ENCODE assay signal across 15 cellular contexts in genomic region chr6:31908791-31909190, GRCh38. TPM values are rescaled to one million over a fixed set of nuclear protein-coding genes. Genes with fewer than 3 reads are reported as not detected.
DNase-seq lines count a peak whose midpoint lies in the region; ATAC-seq, FAIRE-seq and TF ChIP-seq lines count a peak whose summit lies in the region.
"Had no signal": no experiment of that assay in that cellular context is flagged by ENCODE, and none has a peak within 500 bp of the region (broad histone marks: within the 10 kb centered on the region; RNA-seq: fewer than 3 reads in every experiment).

No MANE protein-coding gene starts in this region.

- H3K4me2 ChIP-seq in A549, result peak overlapping the region; percentile 29; the same call in 1 of the 3 replicates

- H3K36me3 ChIP-seq in A673 (ENCODE audit: insufficient read depth, low read length, poor library complexity, severe bottlenecking), result no peaks in the 10 kb centered on the region
- H3K36me3 ChIP-seq: BLaER1 treated with 17β-estradiol and CSF1 and Interleukin-3, amounts not matched to agents 10 nM and 100 nM; WERI-Rb-1 had no signal

- POLR2A ChIA-PET in A549 (lab: Yijun Ruan, JAX), result no interaction called here
- POLR2A ChIA-PET in activated CD8-positive, alpha-beta T cell treated with anti-CD3 and anti-CD28 coated beads, Interleukin-2, amount 10 ng/mL, durations not matched to agents 7 days and 5 days (lab: Charles Lee), result no interaction called here
- POLR2A ChIA-PET in A673 (lab: Charles Lee; ENCODE audit: low non-redundant PET), result interaction anchor here (0.7 kb wide), 1 partner anchor 11 kb away, joined by 4 read pairs; no protein-coding TSS in a partner anchor
- POLR2A ChIA-PET in activated CD4-positive, alpha-beta memory T cell treated with anti-CD3 and anti-CD28 coated beads for 36 hours (lab: Charles Lee), result no interaction called here

- no peaks in the 10 kb centered on the region for H3K9me3 Mint-ChIP-seq in activated CD8-positive, alpha-beta T cell treated with anti-CD3 and anti-CD28 coated beads, Interleukin-2, amount 10 ng/mL, durations not matched to agents 7 days and 5 days (ENCODE audit: insufficient read depth)
- H3K9me3 Mint-ChIP-seq in activated CD4-positive, alpha-beta memory T cell treated with anti-CD3 and anti-CD28 coated beads for 36 hours, result no peaks in the 10 kb centered on the region
- H3K9me3 Mint-ChIP-seq: central memory CD8-positive, alpha-beta T cell had no signal

- no peaks in the 10 kb centered on the region for H3K27me3 ChIP-seq in A673 (replicated peaks; ENCODE audit: insufficient read depth, low read depth, low read length, poor library complexity)
- H3K27me3 ChIP-seq: BLaER1 treated with 17β-estradiol and CSF1 and Interleukin-3, amounts not matched to agents 10 nM and 100 nM; testis had no signal

- peaks cover 2% of the 10 kb centered on the region for H3K4me1 Mint-ChIP-seq in activated CD8-positive, alpha-beta T cell treated with anti-CD3 and anti-CD28 coated beads, Interleukin-2, amount 10 ng/mL, durations not matched to agents 7 days and 5 days (ENCODE audit: low read depth)
- peaks cover 12% of the 10 kb centered on the region for H3K4me1 Mint-ChIP-seq in activated CD4-positive, alpha-beta memory T cell treated with anti-CD3 and anti-CD28 coated beads for 36 hours (ENCODE audit: low read depth)
- H3K4me1 Mint-ChIP-seq: central memory CD8-positive, alpha-beta T cell had no signal

- no peak overlapping the region for H3K4me3 Mint-ChIP-seq in activated CD8-positive, alpha-beta T cell treated with anti-CD3 and anti-CD28 coated beads, Interleukin-2, amount 10 ng/mL, durations not matched to agents 7 days and 5 days
- H3K4me3 Mint-ChIP-seq in activated CD4-positive, alpha-beta memory T cell treated with anti-CD3 and anti-CD28 coated beads for 36 hours, result no peak overlapping the region
- H3K4me3 Mint-ChIP-seq: central memory CD8-positive, alpha-beta T cell had no signal

- H3K27ac Mint-ChIP-seq in activated CD8-positive, alpha-beta T cell treated with anti-CD3 and anti-CD28 coated beads, Interleukin-2, amount 10 ng/mL, durations not matched to agents 7 days and 5 days, result no peak overlapping the region
- no peak overlapping the region for H3K27ac Mint-ChIP-seq in activated CD4-positive, alpha-beta memory T cell treated with anti-CD3 and anti-CD28 coated beads for 36 hours

- no peaks in the 10 kb centered on the region for H3K36me3 Mint-ChIP-seq in activated CD8-positive, alpha-beta T cell treated with anti-CD3 and anti-CD28 coated beads, Interleukin-2, amount 10 ng/mL, durations not matched to agents 7 days and 5 days (ENCODE audit: low read depth)
- no peaks in the 10 kb centered on the region for H3K36me3 Mint-ChIP-seq in activated CD4-positive, alpha-beta memory T cell treated with anti-CD3 and anti-CD28 coated beads for 36 hours

- no TSS peak for BruUV-seq in A673 (replicated peaks; lab: Mats Ljungman, UMichigan)

- H3K4me3 ChIP-seq in A549 (no peak overlapping the region), A673 (ENCODE audit: low read depth, low read length, poor library complexity, severe bottlenecking) (no peak overlapping the region)
- H3K4me3 ChIP-seq: BLaER1 treated with 17β-estradiol and CSF1 and Interleukin-3, amounts not matched to agents 10 nM and 100 nM; testis had no signal

- H3K9me3 ChIP-seq in A549 (no peaks in the 10 kb centered on the region), A673 (ENCODE audit: low read depth, low read length, poor library complexity, severe bottlenecking) (no peaks in the 10 kb centered on the region)
- H3K9me3 ChIP-seq: BLaER1 treated with 17β-estradiol and CSF1 and Interleukin-3, amounts not matched to agents 10 nM and 100 nM; testis had no signal

- CTCF ChIA-PET in A549 (lab: Yijun Ruan, JAX) (interaction anchor here (0.6 to 1.2 kb wide), 3 partner anchors 43 to 344 kb away, joined by 3 to 7 read pairs (median 3); no protein-coding TSS in a partner anchor), A673 (lab: Charles Lee) (interaction anchor here (0.6 kb wide), 1 partner anchor 11 kb away, joined by 4 read pairs; no protein-coding TSS in a partner anchor)
- CTCF ChIA-PET in activated CD8-positive, alpha-beta T cell treated with anti-CD3 and anti-CD28 coated beads, Interleukin-2, amount 10 ng/mL, durations not matched to agents 7 days and 5 days (lab: Charles Lee), result interaction anchor here (0.6 kb wide), 1 partner anchor 17 kb away, joined by 3 read pairs; no protein-coding TSS in a partner anchor
- CTCF ChIA-PET in activated CD4-positive, alpha-beta memory T cell treated with anti-CD3 and anti-CD28 coated beads for 36 hours (lab: Charles Lee), result no interaction called here

- peaks cover 14% of the 10 kb centered on the region for H3K27me3 Mint-ChIP-seq in activated CD8-positive, alpha-beta T cell treated with anti-CD3 and anti-CD28 coated beads, Interleukin-2, amount 10 ng/mL, durations not matched to agents 7 days and 5 days (ENCODE audit: low read depth)
- peaks cover 5% of the 10 kb centered on the region for H3K27me3 Mint-ChIP-seq in activated CD4-positive, alpha-beta memory T cell treated with anti-CD3 and anti-CD28 coated beads for 36 hours

- no peak for TF ChIP-seq RAD21 in A549 (conservative IDR thresholded peaks at IDR 0.05 in 1 of 2, IDR thresholded peaks at IDR 0.05 in 1 of 2)

- peak; percentile 39 to 67; a peak in 4 of 6 replicates for ATAC-seq in A549
- peak; percentile 63 for ATAC-seq in GM18907 (IDR thresholded peaks at IDR 0.05; ENCODE audit: unreplicated experiment)
- ATAC-seq in HG03095 (IDR thresholded peaks at IDR 0.05; ENCODE audit: unreplicated experiment), result peak; percentile 69
- ATAC-seq in activated CD8-positive, alpha-beta T cell treated with anti-CD3 and anti-CD28 coated beads, Interleukin-2, amount 10 ng/mL, durations not matched to agents 7 days and 5 days, result peak; percentile 27

- TF ChIP-seq CTCF in A549 (IDR thresholded peaks at IDR 0.05), result no peak
- TF ChIP-seq CTCF in A673 (conservative IDR thresholded peaks at IDR 0.05; ENCODE audit: low read depth, low read length), result no peak

- no peak for TF ChIP-seq EP300 in A549 (IDR thresholded peaks at IDR 0.05)

- peak in 1 of 2 experiments; percentile 35 for DNase-seq in A549 (ENCODE audit: low read depth in 1 of 2, low spot score in 1 of 2)
- no peak for DNase-seq in activated CD8-positive, alpha-beta T cell treated with anti-CD3 and anti-CD28 coated beads, Interleukin-2, amount 10 ng/mL, durations not matched to agents 7 days and 5 days
- no peak for DNase-seq in A673 (ENCODE audit: low spot score)
- DNase-seq in activated CD4-positive, alpha-beta memory T cell treated with anti-CD3 and anti-CD28 coated beads for 36 hours, result no peak
- DNase-seq in GM03348 (ENCODE audit: low spot score), result no peak
- no peak for DNase-seq in GDM1 (lab: John Stamatoyannopoulos, UW)
- DNase-seq: islet precursor cell, NCI-H2081 treated with DMSO at 0.1 percent for 48 hours, testis, WERI-Rb-1 had no signal

- WGBS in A549 (ENCODE audit: missing lambda C conversion rate), result 12% methylated on average over 4 of the region's 4 CpGs

- FAIRE-seq in A549 (lab: Jason Lieb, UNC), result no peak
- FAIRE-seq: H1 had no signal

- H3K27ac ChIP-seq in A549 (no peak overlapping the region), A673 (ENCODE audit: low read depth, low read length, poor library complexity, severe bottlenecking) (no peak overlapping the region)
- H3K27ac ChIP-seq: testis, WERI-Rb-1 had no signal

- H3K4me1 ChIP-seq in A549, result peaks cover 27% of the 10 kb centered on the region
- H3K4me1 ChIP-seq in A673 (ENCODE audit: insufficient read depth, low read length, poor library complexity, severe bottlenecking), result no peaks in the 10 kb centered on the region

- no peak for TF ChIP-seq POLR2A in A549 (IDR thresholded peaks at IDR 0.05; ENCODE audit: low read length)

- intact Hi-C loops in A673 (cut with micrococcal nuclease; ENCODE audit: unreplicated experiment), result no loop called here
- intact Hi-C loops in activated CD4-positive, alpha-beta memory T cell treated with anti-CD3 and anti-CD28 coated beads for 36 hours (cut with micrococcal nuclease), result no loop called here

RNA-seq across cellular contexts. Expression of gene ZBTB12, which starts 6.9 kb away (rescaled TPM):
- polyA plus RNA-seq in A549 (2011; rRNA removed) (2.2 and 2.9 TPM in 2 replicates), A549 (2017; fragmentation: RNase III; extraction: RNeasy Plus Mini Kit Qiagen cat#74134 plus additional on column Dnase treatment) (8.4 to 10.1 TPM (median 10.0 TPM) in 3 replicates)
- polyA plus RNA-seq in A549 (2012; cell fraction: cytosol; rRNA removed), result 4.6 and 6.8 TPM in 2 replicates
- 3.6 and 5.4 TPM in 2 replicates for polyA plus RNA-seq in A549 (2012; cell fraction: nucleus; rRNA removed)
- 3.2 and 6.5 TPM in 2 replicates for polyA minus RNA-seq in A549 (2011; rRNA and poly(A)+ RNA removed)
- 1 to 10 TPM; 1.6 to 1.8 TPM for total RNA-seq in activated CD8-positive, alpha-beta T cell treated with anti-CD3 and anti-CD28 coated beads, Interleukin-2, amount 10 ng/mL, durations not matched to agents 7 days and 5 days
- 21.3 and 25.5 TPM in 2 replicates for total RNA-seq in A673 (2021)
- 1 to 10 TPM; 1.8 to 2.0 TPM for total RNA-seq in activated CD4-positive, alpha-beta memory T cell treated with anti-CD3 and anti-CD28 coated beads for 36 hours

RNA-seq across cellular contexts. Expression of gene EHMT2, which starts 11.3 kb away (rescaled TPM):
- polyA plus RNA-seq in A549 (2011; rRNA removed) (15.4 and 16.4 TPM in 2 replicates), A549 (2017; fragmentation: RNase III; extraction: RNeasy Plus Mini Kit Qiagen cat#74134 plus additional on column Dnase treatment) (27.0 to 32.3 TPM (median 30.9 TPM) in 3 replicates)
- polyA plus RNA-seq in A549 (2012; cell fraction: cytosol; rRNA removed), result 52.0 and 56.0 TPM in 2 replicates
- 121 and 158 TPM in 2 replicates for polyA plus RNA-seq in A549 (2012; cell fraction: nucleus; rRNA removed)
- 30.7 and 36.5 TPM in 2 replicates for polyA minus RNA-seq in A549 (2011; rRNA and poly(A)+ RNA removed)
- total RNA-seq in activated CD8-positive, alpha-beta T cell treated with anti-CD3 and anti-CD28 coated beads, Interleukin-2, amount 10 ng/mL, durations not matched to agents 7 days and 5 days, result 10 to 100 TPM; 70.1 to 72.3 TPM
- 117 TPM in 2 replicates for total RNA-seq in A673 (2021)
- total RNA-seq in activated CD4-positive, alpha-beta memory T cell treated with anti-CD3 and anti-CD28 coated beads for 36 hours, result 10 to 100 TPM; 45.5 to 46.0 TPM

RNA-seq across cellular contexts. Expression of gene C2, which starts 18.7 kb away (rescaled TPM):
- polyA plus RNA-seq in A549 (2011; rRNA removed), result 0.83 and 0.87 TPM in 2 replicates
- polyA plus RNA-seq in A549 (2012; cell fraction: cytosol; rRNA removed), result 0.10 and 0.13 TPM in 2 replicates
- 0.13 and 0.31 TPM in 2 replicates for polyA plus RNA-seq in A549 (2012; cell fraction: nucleus; rRNA removed)
- polyA plus RNA-seq in A549 (2017; fragmentation: RNase III; extraction: RNeasy Plus Mini Kit Qiagen cat#74134 plus additional on column Dnase treatment), result 0.22 to 0.41 TPM (median 0.36 TPM) in 3 replicates
- polyA minus RNA-seq in A549 (2011; rRNA and poly(A)+ RNA removed), result 0.99 and 1.8 TPM in 2 replicates
- total RNA-seq in activated CD8-positive, alpha-beta T cell treated with anti-CD3 and anti-CD28 coated beads, Interleukin-2, amount 10 ng/mL, durations not matched to agents 7 days and 5 days, result under 1 TPM; 0.26 to 0.87 TPM
- 0.56 and 1.2 TPM in 2 replicates for total RNA-seq in A673 (2021)
- 1 to 10 TPM in 1 of 2 experiments, under 1 TPM in 1; 0.97 to 1.0 TPM for total RNA-seq in activated CD4-positive, alpha-beta memory T cell treated with anti-CD3 and anti-CD28 coated beads for 36 hours

RNA-seq across cellular contexts. Expression of gene SLC44A4, which starts 30.0 kb away (rescaled TPM):
- polyA plus RNA-seq in A549 (2011; rRNA removed) (0.24 and 0.27 TPM in 2 replicates), A549 (2017; fragmentation: RNase III; extraction: RNeasy Plus Mini Kit Qiagen cat#74134 plus additional on column Dnase treatment) (not detected in 3 replicates)
- 0.05 and 0.12 TPM in 2 replicates for polyA plus RNA-seq in A549 (2012; cell fraction: cytosol; rRNA removed)
- polyA plus RNA-seq in A549 (2012; cell fraction: nucleus; rRNA removed), result 0.16 and 0.39 TPM in 2 replicates
- polyA minus RNA-seq in A549 (2011; rRNA and poly(A)+ RNA removed), result 0.17 and 0.24 TPM in 2 replicates
- total RNA-seq in activated CD8-positive, alpha-beta T cell treated with anti-CD3 and anti-CD28 coated beads, Interleukin-2, amount 10 ng/mL, durations not matched to agents 7 days and 5 days, result under 1 TPM in 1 of 2 experiments, not detected in 1; 0.39 TPM
- not detected in 2 replicates for total RNA-seq in A673 (2021)
- total RNA-seq in activated CD4-positive, alpha-beta memory T cell treated with anti-CD3 and anti-CD28 coated beads for 36 hours, result under 1 TPM in 1 of 2 experiments, not detected in 1; 0.17 TPM

RNA-seq across cellular contexts. Expression of gene CFB, which starts 37.1 kb away (rescaled TPM):
- polyA plus RNA-seq in A549 (2011; rRNA removed) (5.6 and 8.6 TPM in 2 replicates), A549 (2017; fragmentation: RNase III; extraction: RNeasy Plus Mini Kit Qiagen cat#74134 plus additional on column Dnase treatment) (2.7 to 4.9 TPM (median 4.4 TPM) in 3 replicates)
- polyA plus RNA-seq in A549 (2012; cell fraction: cytosol; rRNA removed), result 0.33 and 0.54 TPM in 2 replicates
- 2.3 and 3.0 TPM in 2 replicates for polyA plus RNA-seq in A549 (2012; cell fraction: nucleus; rRNA removed)
- polyA minus RNA-seq in A549 (2011; rRNA and poly(A)+ RNA removed), result 8.3 and 8.6 TPM in 2 replicates
- total RNA-seq in activated CD8-positive, alpha-beta T cell treated with anti-CD3 and anti-CD28 coated beads, Interleukin-2, amount 10 ng/mL, durations not matched to agents 7 days and 5 days, result under 1 TPM in 1 of 2 experiments, not detected in 1; 0.58 TPM
- 0.32 TPM in 1 of 2 replicates, not detected in the other for total RNA-seq in A673 (2021)
- under 1 TPM; 0.76 to 0.82 TPM for total RNA-seq in activated CD4-positive, alpha-beta memory T cell treated with anti-CD3 and anti-CD28 coated beads for 36 hours
- total RNA-seq: H1 had no signal
